21 cellular contexts compared by ENCODE assay signal in genomic region chr4:181264908-181265307, GRCh38.
DNase-seq lines count a peak whose midpoint lies in the region; ATAC-seq and TF ChIP-seq lines count a peak whose summit lies in the region.
"Had no signal": no experiment of that assay in that cellular context is flagged by ENCODE, and none has a peak within 500 bp of the region (broad histone marks: within the 10 kb centered on the region; RNA-seq: fewer than 3 reads in every experiment).

No MANE protein-coding gene starts in this region.

- H3K79me2 ChIP-seq in mesendoderm (ENCODE audit: control insufficient read depth, insufficient read depth, low read length): no peaks in the 10 kb centered on the region

- DNase-seq in DMS153 (lab: John Stamatoyannopoulos, UW) (peak; percentile 27), DMS153 treated with DMSO at 0.1 percent for 48 hours (lab: John Stamatoyannopoulos, UW; ENCODE audit: unreplicated experiment) (no peak), NCI-H187 treated with DMSO at 0.1 percent for 48 hours (lab: John Stamatoyannopoulos, UW) (peak; percentile 47), mesendoderm (peak; percentile 32), body of pancreas (no peak), KG1 (lab: John Stamatoyannopoulos, UW) (no peak)
- no peak for DNase-seq in stimulated activated CD4-positive, alpha-beta T cell treated with anti-CD3 and anti-CD28 coated beads, Interleukin-4, amount 100 ng/mL, for 1 hour
- DNase-seq: cortex of kidney; naive thymus-derived CD4-positive, alpha-beta T cell; NCI-H1417 treated with DMSO at 0.1 percent for 48 hours; NCI-H82; OCI-M1; T-helper 9 cell had no signal

- peak overlapping the region; percentile 12 for H3K27ac ChIP-seq in ectodermal cell (ENCODE audit: insufficient read depth, low read depth, low read length, poor library complexity, severe bottlenecking)
- no peak overlapping the region for H3K27ac ChIP-seq in mesendoderm (ENCODE audit: low read depth, low read length)
- no peak overlapping the region for H3K27ac ChIP-seq in body of pancreas
- H3K27ac ChIP-seq: 22Rv1, cardiac muscle cell, gastroesophageal sphincter, left lung had no signal

- ATAC-seq in body of pancreas: no peak
- ATAC-seq: CD8-positive, alpha-beta T cell; gastroesophageal sphincter; K562; left lung; naive thymus-derived CD4-positive, alpha-beta T cell; stimulated activated effector memory CD8-positive, alpha-beta T cell treated with anti-CD3 and anti-CD28 coated beads, Interleukin-12 subunit alpha, Interleukin-12 subunit beta, amount 100 ng/mL, for 72 hours had no signal

- no peak overlapping the region for H3K4me3 ChIP-seq in ectodermal cell (ENCODE audit: insufficient read depth, low read depth, low read length)
- no peak overlapping the region for H3K4me3 ChIP-seq in mesendoderm (ENCODE audit: low read length)
- no peak overlapping the region for H3K4me3 ChIP-seq in body of pancreas
- H3K4me3 ChIP-seq: cardiac muscle cell, gastroesophageal sphincter, K562, left lung had no signal

- 29 to 30% methylated on average over 9 of the region's 9 CpGs for WGBS in ectodermal cell, 2 experiments
- WGBS in mesendoderm (ENCODE audit: extremely low coverage, insufficient coverage, low lambda C conversion rate): no CpG with 5 or more reads among the region's 9 CpGs
- 14 to 18% methylated on average over 9 of the region's 9 CpGs for WGBS in body of pancreas, 2 donors

- H3K4me1 ChIP-seq in ectodermal cell (ENCODE audit: control insufficient read depth, insufficient read depth, low read length): no peaks in the 10 kb centered on the region
- no peaks in the 10 kb centered on the region for H3K4me1 ChIP-seq in mesendoderm (ENCODE audit: control insufficient read depth, low read depth, low read length)
- H3K4me1 ChIP-seq in body of pancreas: no peaks in the 10 kb centered on the region
- H3K4me1 ChIP-seq: gastroesophageal sphincter, left lung had no signal

- H3K36me3 ChIP-seq in ectodermal cell (ENCODE audit: control insufficient read depth, insufficient read depth, low read length) (no peaks in the 10 kb centered on the region), mesendoderm (ENCODE audit: control insufficient read depth, insufficient read depth, low read length) (no peaks in the 10 kb centered on the region), body of pancreas (replicated peaks in 1 of 2; ENCODE audit: insufficient read depth in 1 of 2, low read depth in 2 of 2) (no peaks in the 10 kb centered on the region)
- H3K36me3 ChIP-seq: cardiac muscle cell, gastroesophageal sphincter, left lung had no signal

- no peak overlapping the region for H2BK5ac ChIP-seq in mesendoderm (ENCODE audit: low read length)

- no peak overlapping the region for H4K5ac ChIP-seq in mesendoderm (ENCODE audit: low read length)

- no peak for TF ChIP-seq CTCF in body of pancreas (IDR thresholded peaks at IDR 0.05)

- H3K56ac ChIP-seq in mesendoderm (ENCODE audit: low read length): no peak overlapping the region

- no peak overlapping the region for H3K23ac ChIP-seq in mesendoderm (ENCODE audit: low read length)

- intact Hi-C loops in body of pancreas (cut with DNase I): no loop called here

- H3K18ac ChIP-seq in mesendoderm (ENCODE audit: low read length): no peak overlapping the region

- H2BK120ac ChIP-seq in mesendoderm (ENCODE audit: low read depth, low read length): no peak overlapping the region

- no peak overlapping the region for H3K4ac ChIP-seq in mesendoderm (ENCODE audit: low read depth, low read length)

- H3K27me3 ChIP-seq in ectodermal cell (ENCODE audit: control insufficient read depth, insufficient read depth, low read length, poor library complexity, severe bottlenecking) (no peaks in the 10 kb centered on the region), mesendoderm (ENCODE audit: insufficient read depth, low read length, poor library complexity) (no peaks in the 10 kb centered on the region), body of pancreas (no peaks in the 10 kb centered on the region)
- H3K27me3 ChIP-seq: cardiac muscle cell, left lung had no signal

- no peak overlapping the region for H3K9ac ChIP-seq in mesendoderm (ENCODE audit: low read length)

- no peaks in the 10 kb centered on the region for H3K79me1 ChIP-seq in mesendoderm (ENCODE audit: low read length)

- H3K4me2 ChIP-seq in mesendoderm (ENCODE audit: low read length): no peak overlapping the region

- H2BK15ac ChIP-seq in mesendoderm (replicated peaks; ENCODE audit: low read depth): no peak overlapping the region

- H3K9me3 ChIP-seq in ectodermal cell (ENCODE audit: control insufficient read depth, low read length): no peaks in the 10 kb centered on the region
- H3K9me3 ChIP-seq in body of pancreas: no peaks in the 10 kb centered on the region
- H3K9me3 ChIP-seq: gastroesophageal sphincter, left lung had no signal

- no peak for TF ChIP-seq POLR2A in body of pancreas (IDR thresholded peaks at IDR 0.05)

- H2AK5ac ChIP-seq in mesendoderm (ENCODE audit: low read length): no peak overlapping the region

- H4K8ac ChIP-seq in mesendoderm (ENCODE audit: low read depth, low read length): no peak overlapping the region

Comparison
In these comparisons a context has a peak if more than half of its experiments do, and no peak if none do; other contexts are left out.
1. DNase-seq: peak in DMS153 (single experiment), NCI-H187 treated with DMSO at 0.1 percent for 48 hours (single experiment) and mesendoderm (single experiment); none in DMS153 treated with DMSO at 0.1 percent for 48 hours (single experiment), body of pancreas (0 of 4), KG1 (single experiment) and stimulated activated CD4-positive, alpha-beta T cell treated with anti-CD3 and anti-CD28 coated beads, Interleukin-4, amount 100 ng/mL, for 1 hour (single experiment).